8 cellular contexts compared by ENCODE assay signal in the genomic region with DNA sequence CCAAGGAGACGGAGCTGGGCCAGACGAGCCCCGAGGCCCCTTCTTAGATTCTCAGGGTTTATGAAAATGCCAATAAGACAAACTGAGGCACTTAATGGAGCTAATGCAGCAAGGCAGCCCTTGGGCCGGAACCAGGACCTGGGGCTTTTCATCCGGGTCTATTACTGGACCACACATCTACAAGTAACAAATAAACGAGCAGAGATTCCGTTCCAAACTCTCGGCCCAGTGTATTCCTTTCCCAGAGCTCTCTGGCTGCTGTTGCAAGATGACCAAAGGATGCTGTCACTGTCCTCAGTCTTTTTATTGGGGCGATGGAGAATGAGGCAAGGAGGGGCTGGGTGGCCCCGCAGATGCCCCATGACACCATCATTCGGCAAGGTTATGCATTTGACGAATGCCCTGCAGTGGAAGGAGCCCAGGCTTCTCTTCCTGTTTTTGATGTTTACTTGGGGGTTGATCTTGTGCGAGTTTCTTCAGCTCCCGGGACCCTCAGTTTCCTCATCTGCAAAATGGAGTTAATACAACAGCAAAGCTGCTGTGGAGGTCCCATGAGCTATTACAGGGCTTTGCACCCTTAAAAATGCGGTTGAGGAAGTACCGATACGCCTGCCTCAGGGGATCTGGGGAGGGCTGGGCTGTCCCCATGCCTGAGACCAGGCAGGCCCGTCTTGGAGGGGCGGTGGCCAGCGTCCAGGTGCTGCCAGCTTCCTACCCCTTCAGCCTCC. TPM values are rescaled to one million over a fixed set of nuclear protein-coding genes. Genes with fewer than 3 reads are reported as not detected.
A peak's percentile ranks its signal among the peaks of the same experiment; 100 is the strongest.
DNase-seq lines count a peak whose midpoint lies in the region; ATAC-seq and TF ChIP-seq lines count a peak whose summit lies in the region.

No MANE protein-coding gene starts in this region.

- intact Hi-C loops in IMR-90 (cut with micrococcal nuclease) = loop anchor here (10.0 kb wide), 1 partner anchor 275 kb away; no protein-coding TSS in a partner anchor

- CTCF ChIA-PET in IMR-90 (lab: Yijun Ruan, JAX) = no interaction called here

- H3K4me3 ChIP-seq in DOHH2 (ENCODE audit: low read length) (peak overlapping the region; percentile 22; the same call in 1 of the 2 replicates), IMR-90 (ENCODE audit: insufficient read depth, low read depth, low read length) (no peak overlapping the region), endodermal cell (ENCODE audit: low read length) (peak overlapping the region; percentile 74), parathyroid adenoma (ENCODE audit: low read depth, low read length) (peak overlapping the region; percentile 33)

- no peak overlapping the region for H2BK5ac ChIP-seq in IMR-90 (ENCODE audit: low read depth, low read length, poor library complexity, severe bottlenecking)

- H3K4me1 ChIP-seq in DOHH2 (ENCODE audit: control insufficient read depth, low read length) (peaks cover 5% of the 10 kb centered on the region; the same call in 1 of the 2 replicates), IMR-90 (ENCODE audit: control insufficient read depth, insufficient read depth, low read length) (no peaks in the 10 kb centered on the region), endodermal cell (ENCODE audit: control insufficient read depth, insufficient read depth, low read length) (peaks cover 4% of the 10 kb centered on the region), parathyroid adenoma (no peaks in the 10 kb centered on the region), foreskin keratinocyte (no peaks in the 10 kb centered on the region)

- H4K20me1 ChIP-seq in DOHH2 (ENCODE audit: control insufficient read depth, insufficient read depth, low read depth, low read length) (no peaks in the 10 kb centered on the region), IMR-90 (ENCODE audit: insufficient read depth, low read length) (no peaks in the 10 kb centered on the region)

- no peak overlapping the region for H2BK15ac ChIP-seq in IMR-90 (ENCODE audit: low read depth, low read length)

- no peaks in the 10 kb centered on the region for H3K9me1 ChIP-seq in IMR-90 (ENCODE audit: insufficient read depth, low read length)

- DNase-seq in IMR-90 (no peak), endodermal cell (peak; percentile 69), NCI-H2171 (lab: John Stamatoyannopoulos, UW) (no peak), NCI-H510A (lab: John Stamatoyannopoulos, UW) (no peak), foreskin keratinocyte (no peak), NCI-H1436 (lab: John Stamatoyannopoulos, UW) (no peak)

- ATAC-seq in IMR-90 (ENCODE audit: low read depth) (no peak), foreskin keratinocyte (no peak)

- dilution Hi-C loops in IMR-90 (cut with HindIII; ENCODE audit: low sequenced_read_pairs, unreplicated experiment) = no loop called here

- H2BK20ac ChIP-seq in IMR-90 (ENCODE audit: low read depth, low read length) = no peak overlapping the region

- no peak overlapping the region for H4K91ac ChIP-seq in IMR-90 (ENCODE audit: insufficient read depth, low read depth, low read length)

- no peak for TF ChIP-seq CTCF in DOHH2 (IDR thresholded peaks at IDR 0.05; ENCODE audit: low read depth, low read length, poor library complexity, severe bottlenecking)
- TF ChIP-seq CTCF in IMR-90 (conservative IDR thresholded peaks at IDR 0.05; ENCODE audit: low read depth, low read length) = no peak
- TF ChIP-seq CTCF in endodermal cell (conservative IDR thresholded peaks at IDR 0.05) = no peak
- TF ChIP-seq CTCF in parathyroid adenoma (IDR thresholded peaks at IDR 0.05) = no peak
- TF ChIP-seq CTCF in foreskin keratinocyte (conservative IDR thresholded peaks at IDR 0.05) = no peak

- H3K27ac ChIP-seq in DOHH2 (ENCODE audit: low read depth, low read length) (no peak overlapping the region), IMR-90 (ENCODE audit: insufficient read depth, low read length) (no peak overlapping the region), endodermal cell (ENCODE audit: low read depth, low read length) (no peak overlapping the region), parathyroid adenoma (no peak overlapping the region), foreskin keratinocyte (no peak overlapping the region)

- H2AFZ ChIP-seq in IMR-90 (replicated peaks; ENCODE audit: low read length, poor library complexity) (peak overlapping the region; percentile 77), parathyroid adenoma (peak overlapping the region; percentile 25)

- H3K9ac ChIP-seq in IMR-90 (ENCODE audit: low read depth, low read length) (no peak overlapping the region), endodermal cell (ENCODE audit: extremely low read depth, low read length, poor library complexity, severe bottlenecking) (no peak overlapping the region), parathyroid adenoma (no peak overlapping the region)

- BruUV-seq in IMR-90 (replicated peaks; lab: Mats Ljungman, UMichigan) = no TSS peak

- H2AK5ac ChIP-seq in IMR-90 (ENCODE audit: low read depth, low read length) = no peak overlapping the region

- no peak for TF ChIP-seq POLR2A in IMR-90 (IDR thresholded peaks at IDR 0.05; ENCODE audit: low read depth, low read length)

- H3K14ac ChIP-seq in IMR-90 (replicated peaks; ENCODE audit: low read depth, low read length) = no peak overlapping the region

- peaks cover 24% of the 10 kb centered on the region for H3K4me1 Mint-ChIP-seq in endodermal cell

- H3K9me3 ChIP-seq in DOHH2 (ENCODE audit: control insufficient read depth, insufficient read depth, low read length) = no peaks in the 10 kb centered on the region
- peaks cover 8% of the 10 kb centered on the region; the same call in 1 of the 2 replicates for H3K9me3 ChIP-seq in IMR-90 (ENCODE audit: control insufficient read depth, insufficient read depth, low read length)
- no peaks in the 10 kb centered on the region for H3K9me3 ChIP-seq in endodermal cell (ENCODE audit: control insufficient read depth, low read length)
- H3K9me3 ChIP-seq in parathyroid adenoma (ENCODE audit: control insufficient read depth, low read length) = no peaks in the 10 kb centered on the region

- no peaks in the 10 kb centered on the region for H3K36me3 Mint-ChIP-seq in endodermal cell (ENCODE audit: low read depth)

- WGBS in IMR-90 (ENCODE audit: extremely low coverage in 2 of 2, insufficient read length in 1 of 2), 2 experiments = 51% methylated on average over 5 of the region's 20 CpGs; no CpG with 5 or more reads in 1 of the 2 experiments
- WGBS in endodermal cell (ENCODE audit: insufficient coverage in 1 of 2, insufficient read length in 1 of 2), 2 experiments = 67 to 70% methylated on average over 11 to 20 of the region's 20 CpGs

- no peak for TF ChIP-seq RAD21 in IMR-90 (IDR thresholded peaks at IDR 0.05; ENCODE audit: low read length)

- peak overlapping the region; percentile 76 for H3K4me3 Mint-ChIP-seq in endodermal cell

- H3K4ac ChIP-seq in IMR-90 (ENCODE audit: low read depth, low read length) = no peak overlapping the region

- no peaks in the 10 kb centered on the region for H3K79me2 ChIP-seq in DOHH2 (ENCODE audit: control insufficient read depth, low read length)
- H3K79me2 ChIP-seq in parathyroid adenoma = no peaks in the 10 kb centered on the region

- no peak overlapping the region for H4K8ac ChIP-seq in IMR-90 (ENCODE audit: low read depth in 2 of 2, low read length in 2 of 2)

- H3K27ac Mint-ChIP-seq in endodermal cell = no peak overlapping the region

- H2BK120ac ChIP-seq in IMR-90 (ENCODE audit: low read depth, low read length) = no peak overlapping the region

- no peak overlapping the region for H3K23ac ChIP-seq in IMR-90 (ENCODE audit: low read depth, low read length)

- H3K27me3 Mint-ChIP-seq in endodermal cell (ENCODE audit: insufficient read depth) = peaks cover 52% of the 10 kb centered on the region

- no peak overlapping the region for H3K56ac ChIP-seq in IMR-90 (ENCODE audit: extremely low read depth, insufficient read depth, low read length)

- no peak overlapping the region for H4K5ac ChIP-seq in IMR-90 (ENCODE audit: low read depth, low read length)

- H3K4me2 ChIP-seq in DOHH2 (ENCODE audit: low read length) (peak overlapping the region; percentile 39), IMR-90 (ENCODE audit: low read depth, low read length) (no peak overlapping the region; the same call in 1 of the 2 replicates), parathyroid adenoma (ENCODE audit: low read length) (peak overlapping the region; percentile 67)

- H3K36me3 ChIP-seq in DOHH2 (ENCODE audit: control insufficient read depth, low read length) (no peaks in the 10 kb centered on the region), IMR-90 (ENCODE audit: control insufficient read depth, insufficient read depth, low read length) (no peaks in the 10 kb centered on the region), endodermal cell (ENCODE audit: control insufficient read depth, insufficient read depth, low read length) (peaks cover 7% of the 10 kb centered on the region), parathyroid adenoma (ENCODE audit: control insufficient read depth, insufficient read depth, low read length) (no peaks in the 10 kb centered on the region)

- in situ Hi-C loops in IMR-90 (cut with MboI; ENCODE audit: low sequenced_read_pairs) = no loop called here

- H3K9me3 Mint-ChIP-seq in endodermal cell = no peaks in the 10 kb centered on the region

- H3K18ac ChIP-seq in IMR-90 (ENCODE audit: low read depth, low read length) = no peak overlapping the region

- no peaks in the 10 kb centered on the region for H3F3A ChIP-seq in DOHH2 (ENCODE audit: control insufficient read depth, insufficient read depth)

- no peaks in the 10 kb centered on the region for H3K79me1 ChIP-seq in IMR-90 (ENCODE audit: low read depth in 1 of 2, low read length in 2 of 2)

- H3K9me2 ChIP-seq in DOHH2 (replicated peaks; ENCODE audit: control insufficient read depth, low read length) = no peaks in the 10 kb centered on the region

- POLR2A ChIA-PET in IMR-90 (lab: Charles Lee; ENCODE audit: unreplicated experiment) = no interaction called here

- peaks cover 40% of the 10 kb centered on the region for H3K27me3 ChIP-seq in DOHH2 (ENCODE audit: control insufficient read depth, low read length)
- H3K27me3 ChIP-seq in IMR-90 (ENCODE audit: control insufficient read depth, insufficient read depth, low read length) = peaks cover 45% of the 10 kb centered on the region
- H3K27me3 ChIP-seq in endodermal cell (ENCODE audit: control insufficient read depth, insufficient read depth, low read length, poor library complexity, severe bottlenecking) = peaks cover 54% of the 10 kb centered on the region
- H3K27me3 ChIP-seq in parathyroid adenoma (ENCODE audit: control insufficient read depth, insufficient read depth, low read length) = no peaks in the 10 kb centered on the region
- H3K27me3 ChIP-seq in foreskin keratinocyte = peaks cover 85% of the 10 kb centered on the region

- H2AK9ac ChIP-seq in IMR-90 (replicated peaks; ENCODE audit: low read depth, low read length, poor library complexity) = no peak overlapping the region

RNA-seq across cellular contexts. Expression of gene NTN1, which starts 1.1 kb away (rescaled TPM):
- total RNA-seq in IMR-90 (2012; rRNA removed) = under 0.01 TPM in 1 of 2 replicates, not detected in the other
- polyA plus RNA-seq in IMR-90 (2012; rRNA removed) = 0.07 and 0.11 TPM in 2 replicates
- 0.02 and 0.11 TPM in 2 replicates for polyA plus RNA-seq in IMR-90 (2012; cell fraction: cytosol; rRNA removed)
- polyA plus RNA-seq in IMR-90 (2012; cell fraction: nucleus; rRNA removed; ENCODE audit: low replicate concordance) = 0.08 TPM in 2 replicates
- total RNA-seq in endodermal cell = 10 to 100 TPM; 17.0 to 40.4 TPM
- 14.7 TPM for polyA plus RNA-seq in endodermal cell (2013, experiment 1 of 2)
- 18.4 TPM for polyA plus RNA-seq in endodermal cell (2013, experiment 2 of 2)
- 0.78 and 0.85 TPM in 2 replicates for total RNA-seq in foreskin keratinocyte
- 0.47 and 0.48 TPM in 2 replicates for polyA plus RNA-seq in foreskin keratinocyte

RNA-seq across cellular contexts. Expression of gene PIK3R5, which starts 54.8 kb away (rescaled TPM):
- total RNA-seq in IMR-90 (2012; rRNA removed) = not detected in 2 replicates
- not detected in 2 replicates for polyA plus RNA-seq in IMR-90 (2012; rRNA removed)
- polyA plus RNA-seq in IMR-90 (2012; cell fraction: cytosol; rRNA removed) = not detected in 2 replicates
- polyA plus RNA-seq in IMR-90 (2012; cell fraction: nucleus; rRNA removed; ENCODE audit: low replicate concordance) = not detected in 2 replicates
- total RNA-seq in endodermal cell = 10 to 100 TPM; 10.4 to 37.0 TPM
- 8.8 TPM for polyA plus RNA-seq in endodermal cell (2013, experiment 1 of 2)
- polyA plus RNA-seq in endodermal cell (2013, experiment 2 of 2) = 8.0 TPM
- total RNA-seq in foreskin keratinocyte = not detected in 2 replicates
- polyA plus RNA-seq in foreskin keratinocyte = not detected in 2 replicates

Comparison
In these comparisons a context has a peak if more than half of its experiments do, and no peak if none do; other contexts are left out.
1. RNA of gene PIK3R5, which starts 54.8 kb away (total RNA-seq): 10.4 to 37.0 TPM in endodermal cell; not detected in foreskin keratinocyte and not detected in IMR-90; every median in the first group is over 10 times any median in the second.